1 cellular context compared by ENCODE assay signal in genomic region chr22:50140615-50141014, GRCh38.
TF ChIP-seq lines count a peak whose summit lies in the region.

No MANE protein-coding gene starts in this region.

TF ChIP-seq in HepG2, 621 proteins besides CTCF, POLR2A, EP300 and RAD21 (continues in another document):
- TF ChIP-seq ZNF337 (CRISPR knock-in tag; IDR thresholded peaks at IDR 0.05; ENCODE audit: borderline replicate concordance, low read depth) (no peak), GLI4 (CRISPR knock-in tag; IDR thresholded peaks at IDR 0.05; ENCODE audit: borderline replicate concordance) (no peak), BORCS8-MEF2B (CRISPR knock-in tag; IDR thresholded peaks at IDR 0.05) (no peak), AGO1 (IDR thresholded peaks at IDR 0.05; ENCODE audit: low read depth, low read length, poor library complexity, severe bottlenecking) (no peak), MYC (CRISPR knock-in tag; IDR thresholded peaks at IDR 0.05; ENCODE audit: borderline replicate concordance) (no peak), ZNF782 (CRISPR knock-in tag; IDR thresholded peaks at IDR 0.05; ENCODE audit: borderline replicate concordance) (no peak), ZNF781 (CRISPR knock-in tag; IDR thresholded peaks at IDR 0.05; ENCODE audit: borderline replicate concordance, not compliant biosample characterization) (no peak), ZMYM3 (CRISPR knock-in tag; IDR thresholded peaks at IDR 0.05) (no peak), HOMEZ (CRISPR knock-in tag; IDR thresholded peaks at IDR 0.05; ENCODE audit: low read depth) (no peak), ZC3H4 (CRISPR knock-in tag; IDR thresholded peaks at IDR 0.05; ENCODE audit: borderline replicate concordance) (no peak), NONO (IDR thresholded peaks at IDR 0.05) (no peak), NONO (CRISPR knock-in tag; conservative IDR thresholded peaks at IDR 0.05) (no peak), RXRA (CRISPR knock-in tag; IDR thresholded peaks at IDR 0.05) (no peak; the same call in 1 of the 2 replicates), ZNF503 (CRISPR knock-in tag; IDR thresholded peaks at IDR 0.05) (peak; percentile 60; the same call in 1 of the 2 replicates), SAFB2 (CRISPR knock-in tag; IDR thresholded peaks at IDR 0.05; ENCODE audit: borderline replicate concordance, low read depth) (no peak), MXI1 (IDR thresholded peaks at IDR 0.05; ENCODE audit: borderline replicate concordance, low read depth, low read length) (0 out of 3 replicates have a peak, but pooled peaks have one; percentile 27), ZNF354B (CRISPR knock-in tag; IDR thresholded peaks at IDR 0.05) (no peak), MBD4 (IDR thresholded peaks at IDR 0.05; ENCODE audit: borderline replicate concordance, low read length) (no peak), GPBP1L1 (CRISPR knock-in tag; IDR thresholded peaks at IDR 0.05) (no peak), ZFP37 (CRISPR knock-in tag; IDR thresholded peaks at IDR 0.05; ENCODE audit: borderline replicate concordance) (no peak), ZNF263 (CRISPR knock-in tag; IDR thresholded peaks at IDR 0.05) (peak; percentile 73), GFI1 (CRISPR knock-in tag; IDR thresholded peaks at IDR 0.05; ENCODE audit: borderline replicate concordance) (no peak; the same call in 1 of the 2 replicates), MED1 (CRISPR knock-in tag; IDR thresholded peaks at IDR 0.05) (peak; percentile 65), LRRFIP1 (CRISPR knock-in tag; conservative IDR thresholded peaks at IDR 0.05) (no peak), ZNF24 (IDR thresholded peaks at IDR 0.05) (no peak), ZBTB42 (CRISPR knock-in tag; IDR thresholded peaks at IDR 0.05) (no peak), SOX6 (IDR thresholded peaks at IDR 0.05) (no peak), SOX6 (CRISPR knock-in tag; IDR thresholded peaks at IDR 0.05) (peak; percentile 45; the same call in 1 of the 2 replicates), ZNF569 (CRISPR knock-in tag; IDR thresholded peaks at IDR 0.05; ENCODE audit: borderline replicate concordance) (no peak), ZNF10 (CRISPR knock-in tag; IDR thresholded peaks at IDR 0.05; ENCODE audit: borderline replicate concordance, low read depth) (no peak), ZC3H13 (CRISPR knock-in tag; IDR thresholded peaks at IDR 0.05) (no peak), GTF2F1 (IDR thresholded peaks at IDR 0.05; ENCODE audit: low read length) (no peak), THAP11 (CRISPR knock-in tag; IDR thresholded peaks at IDR 0.05) (peak; percentile 52; the same call in 1 of the 2 replicates), PLRG1 (conservative IDR thresholded peaks at IDR 0.05) (no peak), SMARCC2 (IDR thresholded peaks at IDR 0.05) (no peak), MTF1 (CRISPR knock-in tag; IDR thresholded peaks at IDR 0.05) (no peak), ZNF468 (CRISPR knock-in tag; IDR thresholded peaks at IDR 0.05) (no peak), PRPF4 (IDR thresholded peaks at IDR 0.05; ENCODE audit: low read depth, low read length, poor library complexity, severe bottlenecking) (no peak), GRHL1 (CRISPR knock-in tag; conservative IDR thresholded peaks at IDR 0.05) (no peak), ZNF672 (CRISPR knock-in tag; IDR thresholded peaks at IDR 0.05) (no peak), ZNF570 (CRISPR knock-in tag; IDR thresholded peaks at IDR 0.05; ENCODE audit: borderline replicate concordance) (no peak), KDM1A (CRISPR knock-in tag; IDR thresholded peaks at IDR 0.05) (no peak), RAD51 (IDR thresholded peaks at IDR 0.05; ENCODE audit: borderline replicate concordance) (no peak)
- TF ChIP-seq, protein P1, sequence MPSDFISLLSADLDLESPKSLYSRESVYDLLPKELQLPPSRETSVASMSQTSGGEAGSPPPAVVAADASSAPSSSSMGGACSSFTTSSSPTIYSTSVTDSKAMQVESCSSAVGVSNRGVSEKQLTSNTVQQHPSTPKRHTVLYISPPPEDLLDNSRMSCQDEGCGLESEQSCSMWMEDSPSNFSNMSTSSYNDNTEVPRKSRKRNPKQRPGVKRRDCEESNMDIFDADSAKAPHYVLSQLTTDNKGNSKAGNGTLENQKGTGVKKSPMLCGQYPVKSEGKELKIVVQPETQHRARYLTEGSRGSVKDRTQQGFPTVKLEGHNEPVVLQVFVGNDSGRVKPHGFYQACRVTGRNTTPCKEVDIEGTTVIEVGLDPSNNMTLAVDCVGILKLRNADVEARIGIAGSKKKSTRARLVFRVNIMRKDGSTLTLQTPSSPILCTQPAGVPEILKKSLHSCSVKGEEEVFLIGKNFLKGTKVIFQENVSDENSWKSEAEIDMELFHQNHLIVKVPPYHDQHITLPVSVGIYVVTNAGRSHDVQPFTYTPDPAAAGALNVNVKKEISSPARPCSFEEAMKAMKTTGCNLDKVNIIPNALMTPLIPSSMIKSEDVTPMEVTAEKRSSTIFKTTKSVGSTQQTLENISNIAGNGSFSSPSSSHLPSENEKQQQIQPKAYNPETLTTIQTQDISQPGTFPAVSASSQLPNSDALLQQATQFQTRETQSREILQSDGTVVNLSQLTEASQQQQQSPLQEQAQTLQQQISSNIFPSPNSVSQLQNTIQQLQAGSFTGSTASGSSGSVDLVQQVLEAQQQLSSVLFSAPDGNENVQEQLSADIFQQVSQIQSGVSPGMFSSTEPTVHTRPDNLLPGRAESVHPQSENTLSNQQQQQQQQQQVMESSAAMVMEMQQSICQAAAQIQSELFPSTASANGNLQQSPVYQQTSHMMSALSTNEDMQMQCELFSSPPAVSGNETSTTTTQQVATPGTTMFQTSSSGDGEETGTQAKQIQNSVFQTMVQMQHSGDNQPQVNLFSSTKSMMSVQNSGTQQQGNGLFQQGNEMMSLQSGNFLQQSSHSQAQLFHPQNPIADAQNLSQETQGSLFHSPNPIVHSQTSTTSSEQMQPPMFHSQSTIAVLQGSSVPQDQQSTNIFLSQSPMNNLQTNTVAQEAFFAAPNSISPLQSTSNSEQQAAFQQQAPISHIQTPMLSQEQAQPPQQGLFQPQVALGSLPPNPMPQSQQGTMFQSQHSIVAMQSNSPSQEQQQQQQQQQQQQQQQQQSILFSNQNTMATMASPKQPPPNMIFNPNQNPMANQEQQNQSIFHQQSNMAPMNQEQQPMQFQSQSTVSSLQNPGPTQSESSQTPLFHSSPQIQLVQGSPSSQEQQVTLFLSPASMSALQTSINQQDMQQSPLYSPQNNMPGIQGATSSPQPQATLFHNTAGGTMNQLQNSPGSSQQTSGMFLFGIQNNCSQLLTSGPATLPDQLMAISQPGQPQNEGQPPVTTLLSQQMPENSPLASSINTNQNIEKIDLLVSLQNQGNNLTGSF (CRISPR knock-in tag; IDR thresholded peaks at IDR 0.05): no peak
- TF ChIP-seq, protein P2, sequence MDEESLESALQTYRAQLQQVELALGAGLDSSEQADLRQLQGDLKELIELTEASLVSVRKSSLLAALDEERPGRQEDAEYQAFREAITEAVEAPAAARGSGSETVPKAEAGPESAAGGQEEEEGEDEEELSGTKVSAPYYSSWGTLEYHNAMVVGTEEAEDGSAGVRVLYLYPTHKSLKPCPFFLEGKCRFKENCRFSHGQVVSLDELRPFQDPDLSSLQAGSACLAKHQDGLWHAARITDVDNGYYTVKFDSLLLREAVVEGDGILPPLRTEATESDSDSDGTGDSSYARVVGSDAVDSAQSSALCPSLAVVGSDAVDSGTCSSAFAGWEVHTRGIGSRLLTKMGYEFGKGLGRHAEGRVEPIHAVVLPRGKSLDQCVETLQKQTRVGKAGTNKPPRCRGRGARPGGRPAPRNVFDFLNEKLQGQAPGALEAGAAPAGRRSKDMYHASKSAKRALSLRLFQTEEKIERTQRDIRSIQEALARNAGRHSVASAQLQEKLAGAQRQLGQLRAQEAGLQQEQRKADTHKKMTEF (CRISPR knock-in tag; IDR thresholded peaks at IDR 0.05): peak; percentile 32; the same call in 1 of the 2 replicates
- TF ChIP-seq, protein P3, sequence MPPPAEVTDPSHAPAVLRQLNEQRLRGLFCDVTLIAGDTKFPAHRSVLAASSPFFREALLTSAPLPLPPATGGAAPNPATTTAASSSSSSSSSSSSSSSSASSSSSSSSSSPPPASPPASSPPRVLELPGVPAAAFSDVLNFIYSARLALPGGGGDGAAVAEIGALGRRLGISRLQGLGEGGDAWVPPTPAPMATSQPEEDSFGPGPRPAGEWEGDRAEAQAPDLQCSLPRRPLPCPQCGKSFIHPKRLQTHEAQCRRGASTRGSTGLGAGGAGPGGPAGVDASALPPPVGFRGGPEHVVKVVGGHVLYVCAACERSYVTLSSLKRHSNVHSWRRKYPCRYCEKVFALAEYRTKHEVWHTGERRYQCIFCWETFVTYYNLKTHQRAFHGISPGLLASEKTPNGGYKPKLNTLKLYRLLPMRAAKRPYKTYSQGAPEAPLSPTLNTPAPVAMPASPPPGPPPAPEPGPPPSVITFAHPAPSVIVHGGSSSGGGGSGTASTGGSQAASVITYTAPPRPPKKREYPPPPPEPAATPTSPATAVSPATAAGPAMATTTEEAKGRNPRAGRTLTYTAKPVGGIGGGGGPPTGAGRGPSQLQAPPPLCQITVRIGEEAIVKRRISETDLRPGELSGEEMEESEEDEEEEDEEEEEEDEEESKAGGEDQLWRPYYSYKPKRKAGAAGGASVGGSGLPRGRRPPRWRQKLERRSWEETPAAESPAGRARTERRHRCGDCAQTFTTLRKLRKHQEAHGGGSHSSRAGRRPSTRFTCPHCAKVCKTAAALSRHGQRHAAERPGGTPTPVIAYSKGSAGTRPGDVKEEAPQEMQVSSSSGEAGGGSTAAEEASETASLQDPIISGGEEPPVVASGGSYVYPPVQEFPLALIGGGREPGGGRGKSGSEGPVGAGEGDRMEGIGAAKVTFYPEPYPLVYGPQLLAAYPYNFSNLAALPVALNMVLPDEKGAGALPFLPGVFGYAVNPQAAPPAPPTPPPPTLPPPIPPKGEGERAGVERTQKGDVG (CRISPR knock-in tag; IDR thresholded peaks at IDR 0.05; ENCODE audit: borderline replicate concordance): no peak
